Comparison of ENCODE assay signal across 17 cellular contexts in the genomic region with DNA sequence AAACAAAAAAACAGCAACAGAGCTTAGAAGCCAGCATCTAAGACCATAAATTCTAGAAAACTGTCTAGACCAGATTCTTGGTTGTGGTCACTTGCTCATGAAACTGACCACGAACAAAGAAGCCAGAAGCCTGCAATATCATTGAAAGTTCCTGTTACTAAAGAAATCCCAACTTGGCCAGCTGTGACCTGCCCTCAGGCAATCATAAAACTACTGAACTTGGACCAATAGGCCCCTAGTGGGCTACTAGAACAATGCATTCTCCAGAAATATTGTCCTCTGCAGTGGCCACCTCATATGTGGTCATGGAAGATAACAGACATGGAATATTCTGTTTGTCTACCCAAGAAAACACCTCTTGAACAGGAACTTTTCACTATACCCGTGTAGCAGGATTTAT.
DNase-seq lines count a peak whose midpoint lies in the region; ATAC-seq, FAIRE-seq and TF ChIP-seq lines count a peak whose summit lies in the region.
"Had no signal": no experiment of that assay in that cellular context is flagged by ENCODE, and none has a peak within 500 bp of the region (broad histone marks: within the 10 kb centered on the region; RNA-seq: fewer than 3 reads in every experiment).

No MANE protein-coding gene starts in this region.

- no peak for FAIRE-seq in small intestine (lab: Jason Lieb, UNC)
- FAIRE-seq: endothelial cell of umbilical vein, GM12891, kidney had no signal

- no TSS peak for BruUV-seq in MCF 10A (replicated peaks; lab: Mats Ljungman, UMichigan)

- H3K36me3 Mint-ChIP-seq in MCF 10A (ENCODE audit: insufficient read depth, unreplicated experiment), result no peaks in the 10 kb centered on the region
- no peaks in the 10 kb centered on the region for H3K36me3 Mint-ChIP-seq in endodermal cell (ENCODE audit: low read depth)
- H3K36me3 Mint-ChIP-seq in GM23338 (ENCODE audit: low read depth), result no peaks in the 10 kb centered on the region

- H3K27me3 ChIP-seq in breast epithelium, result no peaks in the 10 kb centered on the region
- no peaks in the 10 kb centered on the region for H3K27me3 ChIP-seq in MG63
- H3K27me3 ChIP-seq in endodermal cell (ENCODE audit: control insufficient read depth, insufficient read depth, low read length, poor library complexity, severe bottlenecking), result no peaks in the 10 kb centered on the region
- H3K27me3 ChIP-seq in GM23338 (ENCODE audit: insufficient read depth), result no peaks in the 10 kb centered on the region
- H3K27me3 ChIP-seq in dorsolateral prefrontal cortex, result peaks cover 0 to 2% (median 0%) of the 10 kb centered on the region in 45 donors
- no peaks in the 10 kb centered on the region for H3K27me3 ChIP-seq in small intestine (ENCODE audit: control insufficient read depth in 2 of 2, insufficient read depth in 2 of 2, low read length in 2 of 2)
- H3K27me3 ChIP-seq: neutrophil had no signal

- H3K79me2 ChIP-seq in GM23338 (replicated peaks; ENCODE audit: insufficient read depth), result no peaks in the 10 kb centered on the region

- no peaks in the 10 kb centered on the region for H4K20me1 ChIP-seq in GM23338 (replicated peaks; ENCODE audit: insufficient read depth)

- H3K4me3 ChIP-seq in breast epithelium (no peak overlapping the region), MG63 (no peak overlapping the region), endodermal cell (ENCODE audit: low read length) (no peak overlapping the region), GM23338 (no peak overlapping the region), dorsolateral prefrontal cortex (no peak overlapping the region), small intestine (ENCODE audit: low read depth in 1 of 2, low read length in 2 of 2) (no peak overlapping the region)

- H3K4me3 Mint-ChIP-seq in MCF 10A (ENCODE audit: unreplicated experiment) (no peak overlapping the region), endodermal cell (no peak overlapping the region), GM23338 (no peak overlapping the region)
- H3K4me3 Mint-ChIP-seq: B cell had no signal

- no peak overlapping the region for H3K4me2 ChIP-seq in GM23338

- H3K27ac ChIP-seq in breast epithelium (no peak overlapping the region), endodermal cell (ENCODE audit: low read depth, low read length) (no peak overlapping the region), GM23338 (ENCODE audit: low read depth) (no peak overlapping the region), dorsolateral prefrontal cortex (no peak overlapping the region), small intestine (ENCODE audit: low read depth in 1 of 2, low read length in 1 of 2) (no peak overlapping the region)
- H3K27ac ChIP-seq: neutrophil had no signal

- no peaks in the 10 kb centered on the region for H3K4me1 ChIP-seq in breast epithelium
- H3K4me1 ChIP-seq in endodermal cell (ENCODE audit: control insufficient read depth, insufficient read depth, low read length), result peaks cover 5% of the 10 kb centered on the region
- no peaks in the 10 kb centered on the region for H3K4me1 ChIP-seq in GM23338 (ENCODE audit: insufficient read depth)
- no peaks in the 10 kb centered on the region for H3K4me1 ChIP-seq in small intestine (ENCODE audit: control insufficient read depth in 2 of 2, insufficient read depth in 1 of 2, low read depth in 1 of 2, low read length in 1 of 2)

- H3K4me1 Mint-ChIP-seq in MCF 10A (ENCODE audit: insufficient read depth, unreplicated experiment), result peaks cover 6% of the 10 kb centered on the region
- H3K4me1 Mint-ChIP-seq in endodermal cell, result peaks cover 3% of the 10 kb centered on the region
- H3K4me1 Mint-ChIP-seq in GM23338, result no peaks in the 10 kb centered on the region
- H3K4me1 Mint-ChIP-seq: B cell had no signal

- ATAC-seq in GM23338, result no peak

- H3K9me3 Mint-ChIP-seq in MCF 10A (ENCODE audit: unreplicated experiment) (no peaks in the 10 kb centered on the region), endodermal cell (no peaks in the 10 kb centered on the region), GM23338 (no peaks in the 10 kb centered on the region)

- CTCF ChIA-PET in MCF 10A (lab: Yijun Ruan, JAX), result interaction anchor here (0.6 to 1.9 kb wide), 6 partner anchors 10 to 1498 kb away, joined by 3 to 9 read pairs (median 4); partner anchors contain the start of gene GPATCH2

- no peaks in the 10 kb centered on the region for H3K36me3 ChIP-seq in breast epithelium
- no peaks in the 10 kb centered on the region for H3K36me3 ChIP-seq in MG63
- H3K36me3 ChIP-seq in endodermal cell (ENCODE audit: control insufficient read depth, insufficient read depth, low read length), result no peaks in the 10 kb centered on the region
- H3K36me3 ChIP-seq in GM23338 (ENCODE audit: insufficient read depth), result 0 out of 2 replicates have a peak, but pooled peaks cover 2% of the 10 kb centered on the region
- H3K36me3 ChIP-seq in small intestine (ENCODE audit: control insufficient read depth in 2 of 2, insufficient read depth in 2 of 2, low read length in 2 of 2), result no peaks in the 10 kb centered on the region
- H3K36me3 ChIP-seq: neutrophil had no signal

- peak; percentile 28 for DNase-seq in MCF 10A (ENCODE audit: unreplicated experiment)
- no peak for DNase-seq in breast epithelium (ENCODE audit: low spot score in 2 of 2)
- DNase-seq in MG63, result peak; percentile 20
- no peak for DNase-seq in endodermal cell
- no peak for DNase-seq in GM23338 (ENCODE audit: low spot score)
- DNase-seq in dorsolateral prefrontal cortex, result no peak
- no peak for DNase-seq in small intestine
- no peak for DNase-seq in head of caudate nucleus
- DNase-seq: anterior cingulate cortex; KBM-7; kidney; NCI-H524; stimulated activated CD4-positive, alpha-beta T cell treated with anti-CD3 and anti-CD28 coated beads, Interleukin-2, amount 100 ng/mL, for 24 hours had no signal

- no peak for TF ChIP-seq POLR2A in breast epithelium (IDR thresholded peaks at IDR 0.05)

- no peak overlapping the region for H2AFZ ChIP-seq in GM23338

- no peaks in the 10 kb centered on the region for H3K27me3 Mint-ChIP-seq in MCF 10A (ENCODE audit: insufficient read depth, unreplicated experiment)
- no peaks in the 10 kb centered on the region for H3K27me3 Mint-ChIP-seq in endodermal cell (ENCODE audit: insufficient read depth)
- no peaks in the 10 kb centered on the region for H3K27me3 Mint-ChIP-seq in GM23338 (ENCODE audit: insufficient read depth, low read depth, poor library complexity)
- H3K27me3 Mint-ChIP-seq: B cell had no signal

- no peaks in the 10 kb centered on the region for H3K9me3 ChIP-seq in breast epithelium
- no peaks in the 10 kb centered on the region for H3K9me3 ChIP-seq in MG63
- H3K9me3 ChIP-seq in endodermal cell (ENCODE audit: control insufficient read depth, low read length), result no peaks in the 10 kb centered on the region
- H3K9me3 ChIP-seq in small intestine (ENCODE audit: control insufficient read depth, low read depth), result no peaks in the 10 kb centered on the region
- H3K9me3 ChIP-seq: neutrophil had no signal

- 75 to 88% methylated on average over 1 of the region's 2 CpGs for WGBS in endodermal cell (ENCODE audit: insufficient coverage in 1 of 2, insufficient read length in 1 of 2), 2 experiments
- WGBS in small intestine, 3 donors, result 71 to 75% (median 71%) methylated on average over 2 of the region's 2 CpGs

- POLR2A ChIA-PET in MCF 10A (lab: Yijun Ruan, JAX), result interaction anchor here (1.0 to 1.1 kb wide), 2 partner anchors 20 to 59 kb away, joined by 3 read pairs; no protein-coding TSS in a partner anchor

- TF ChIP-seq CTCF in MCF 10A (IDR thresholded peaks at IDR 0.05; ENCODE audit: unreplicated experiment), result no peak
- no peak for TF ChIP-seq CTCF in breast epithelium (IDR thresholded peaks at IDR 0.05)
- TF ChIP-seq CTCF in endodermal cell (conservative IDR thresholded peaks at IDR 0.05), result peak; percentile 59
- TF ChIP-seq CTCF in GM23338 (conservative IDR thresholded peaks at IDR 0.05; ENCODE audit: low read depth in 2 of 2), result peak in 1 of 2 experiments; percentile 26; a peak in 2 of 4 replicates
- TF ChIP-seq CTCF in dorsolateral prefrontal cortex (IDR thresholded peaks at IDR 0.05 in 54 of 56, conservative IDR thresholded peaks at IDR 0.05 in 2 of 56; ENCODE audit: low read depth in 1 of 56, partially characterized antibody in 56 of 56), result no peak

- H3K27ac Mint-ChIP-seq in MCF 10A (ENCODE audit: low read depth, unreplicated experiment) (no peak overlapping the region), endodermal cell (no peak overlapping the region), GM23338 (no peak overlapping the region)
- H3K27ac Mint-ChIP-seq: B cell had no signal

- intact Hi-C loops in MCF 10A (cut with micrococcal nuclease) (no loop called here), breast epithelium (cut with DNase I; ENCODE audit: low total_unique reads) (no loop called here), dorsolateral prefrontal cortex (cut with DNase I) (no loop called here), head of caudate nucleus (cut with DNase I) (no loop called here)

- no peaks in the 10 kb centered on the region for H3K9me2 ChIP-seq in GM23338 (ENCODE audit: insufficient read depth)

- no peaks in the 10 kb centered on the region for H3F3A ChIP-seq in GM23338 (replicated peaks; ENCODE audit: low read depth)

- no peak overlapping the region for H3K9ac ChIP-seq in endodermal cell (ENCODE audit: extremely low read depth, low read length, poor library complexity, severe bottlenecking)

TF ChIP-seq in GM23338, 12 proteins besides CTCF, POLR2A, EP300 and RAD21 (continues in another document):
- TF ChIP-seq CREB1 (CRISPR knock-in tag; IDR thresholded peaks at IDR 0.05; ENCODE audit: low read depth), result no peak
- TF ChIP-seq, protein P1, sequence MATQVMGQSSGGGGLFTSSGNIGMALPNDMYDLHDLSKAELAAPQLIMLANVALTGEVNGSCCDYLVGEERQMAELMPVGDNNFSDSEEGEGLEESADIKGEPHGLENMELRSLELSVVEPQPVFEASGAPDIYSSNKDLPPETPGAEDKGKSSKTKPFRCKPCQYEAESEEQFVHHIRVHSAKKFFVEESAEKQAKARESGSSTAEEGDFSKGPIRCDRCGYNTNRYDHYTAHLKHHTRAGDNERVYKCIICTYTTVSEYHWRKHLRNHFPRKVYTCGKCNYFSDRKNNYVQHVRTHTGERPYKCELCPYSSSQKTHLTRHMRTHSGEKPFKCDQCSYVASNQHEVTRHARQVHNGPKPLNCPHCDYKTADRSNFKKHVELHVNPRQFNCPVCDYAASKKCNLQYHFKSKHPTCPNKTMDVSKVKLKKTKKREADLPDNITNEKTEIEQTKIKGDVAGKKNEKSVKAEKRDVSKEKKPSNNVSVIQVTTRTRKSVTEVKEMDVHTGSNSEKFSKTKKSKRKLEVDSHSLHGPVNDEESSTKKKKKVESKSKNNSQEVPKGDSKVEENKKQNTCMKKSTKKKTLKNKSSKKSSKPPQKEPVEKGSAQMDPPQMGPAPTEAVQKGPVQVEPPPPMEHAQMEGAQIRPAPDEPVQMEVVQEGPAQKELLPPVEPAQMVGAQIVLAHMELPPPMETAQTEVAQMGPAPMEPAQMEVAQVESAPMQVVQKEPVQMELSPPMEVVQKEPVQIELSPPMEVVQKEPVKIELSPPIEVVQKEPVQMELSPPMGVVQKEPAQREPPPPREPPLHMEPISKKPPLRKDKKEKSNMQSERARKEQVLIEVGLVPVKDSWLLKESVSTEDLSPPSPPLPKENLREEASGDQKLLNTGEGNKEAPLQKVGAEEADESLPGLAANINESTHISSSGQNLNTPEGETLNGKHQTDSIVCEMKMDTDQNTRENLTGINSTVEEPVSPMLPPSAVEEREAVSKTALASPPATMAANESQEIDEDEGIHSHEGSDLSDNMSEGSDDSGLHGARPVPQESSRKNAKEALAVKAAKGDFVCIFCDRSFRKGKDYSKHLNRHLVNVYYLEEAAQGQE (IDR thresholded peaks at IDR 0.05; ENCODE audit: unreplicated experiment), result no peak

Comparison
In these comparisons a context has a peak if more than half of its experiments do, and no peak if none do; other contexts are left out.
1. DNase-seq: peak in MCF 10A (single experiment) and MG63 (single experiment); none in breast epithelium (0 of 2), endodermal cell (single experiment), GM23338 (single experiment), dorsolateral prefrontal cortex (0 of 10), small intestine (single experiment) and head of caudate nucleus (0 of 42).